Comparison of ENCODE assay signal across 20 cellular contexts in the genomic region with DNA sequence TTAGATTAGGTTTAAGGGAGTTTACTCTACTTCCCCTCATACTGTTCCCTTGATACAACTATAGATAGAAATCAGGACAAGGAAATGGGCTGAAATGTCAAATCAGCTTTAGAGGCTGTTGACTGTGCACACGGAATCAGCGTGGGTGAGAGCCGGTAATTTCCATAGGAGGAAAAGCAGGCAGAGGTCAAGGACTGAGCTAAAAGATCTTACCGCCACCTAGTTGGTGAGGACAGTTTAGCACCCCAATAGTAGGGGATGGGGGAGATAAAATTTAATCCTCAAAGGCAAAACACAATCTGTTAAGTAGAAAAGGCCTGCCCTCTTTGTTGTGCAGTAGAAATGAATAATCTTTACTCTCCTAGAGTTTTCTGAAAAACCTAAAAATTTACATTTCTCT.
DNase-seq lines count a peak whose midpoint lies in the region; ATAC-seq, FAIRE-seq and TF ChIP-seq lines count a peak whose summit lies in the region.
"Had no signal": no experiment of that assay in that cellular context is flagged by ENCODE, and none has a peak within 500 bp of the region (broad histone marks: within the 10 kb centered on the region; RNA-seq: fewer than 3 reads in every experiment).

No MANE protein-coding gene starts in this region.

- TF ChIP-seq CTCF in OCI-LY3 (IDR thresholded peaks at IDR 0.05; ENCODE audit: low read depth, low read length), result peak; percentile 58
- TF ChIP-seq CTCF in endothelial cell (IDR thresholded peaks at IDR 0.05; ENCODE audit: unreplicated experiment), result no peak
- TF ChIP-seq CTCF in progenitor cell of endocrine pancreas (IDR thresholded peaks at IDR 0.05; ENCODE audit: unreplicated experiment), result peak; percentile 33
- TF ChIP-seq CTCF in lower lobe of right lung (IDR thresholded peaks at IDR 0.05), result no peak

- no peaks in the 10 kb centered on the region for H4K20me1 ChIP-seq in OCI-LY3 (ENCODE audit: insufficient read depth, low read length)

- ATAC-seq in GM18511 (IDR thresholded peaks at IDR 0.05; ENCODE audit: unreplicated experiment) (no peak), lower lobe of right lung (no peak)
- ATAC-seq: right cardiac atrium had no signal

- H3K4me3 Mint-ChIP-seq in endothelial cell (ENCODE audit: unreplicated experiment) (no peak overlapping the region), progenitor cell of endocrine pancreas (ENCODE audit: low read depth) (no peak overlapping the region)
- H3K4me3 Mint-ChIP-seq: activated naive CD8-positive, alpha-beta T cell treated with anti-CD3 and anti-CD28 coated beads for 36 hours; activated T-cell treated with anti-CD3 and anti-CD28 coated beads, Interleukin-2, amount 50 U/mL, for 24 hours; CD14-positive monocyte; nephron had no signal

- no peak overlapping the region; the same call in 1 of the 2 replicates for H3K9ac ChIP-seq in OCI-LY3 (ENCODE audit: low read length)
- H3K9ac ChIP-seq: GM23248 had no signal

- no peaks in the 10 kb centered on the region for H3K27me3 ChIP-seq in OCI-LY3 (ENCODE audit: low read depth, low read length)
- H3K27me3 ChIP-seq in small intestine (ENCODE audit: control insufficient read depth in 2 of 2, insufficient read depth in 2 of 2, low read length in 2 of 2), result no peaks in the 10 kb centered on the region
- no peaks in the 10 kb centered on the region for H3K27me3 ChIP-seq in lower lobe of right lung (ENCODE audit: low read depth)

- H3K4me1 ChIP-seq in OCI-LY3 (ENCODE audit: low read length) (peaks cover 6% of the 10 kb centered on the region; the same call in 1 of the 2 replicates), small intestine (ENCODE audit: control insufficient read depth in 2 of 2, insufficient read depth in 1 of 2, low read depth in 1 of 2, low read length in 1 of 2) (no peaks in the 10 kb centered on the region), lower lobe of right lung (no peaks in the 10 kb centered on the region)

- H3K4me3 ChIP-seq in OCI-LY3 (ENCODE audit: low read length) (no peak overlapping the region), small intestine (ENCODE audit: low read depth in 1 of 2, low read length in 2 of 2) (no peak overlapping the region), lower lobe of right lung (no peak overlapping the region)
- H3K4me3 ChIP-seq: GM23248, thoracic aorta had no signal

- H3K27me3 Mint-ChIP-seq in endothelial cell (ENCODE audit: unreplicated experiment) (no peaks in the 10 kb centered on the region), progenitor cell of endocrine pancreas (no peaks in the 10 kb centered on the region)
- H3K27me3 Mint-ChIP-seq: activated naive CD8-positive, alpha-beta T cell treated with anti-CD3 and anti-CD28 coated beads for 36 hours; activated T-cell treated with anti-CD3 and anti-CD28 coated beads, Interleukin-2, amount 50 U/mL, for 24 hours had no signal

- H3K27ac Mint-ChIP-seq in endothelial cell (ENCODE audit: unreplicated experiment), result no peak overlapping the region
- H3K27ac Mint-ChIP-seq in progenitor cell of endocrine pancreas, result no peak overlapping the region
- H3K27ac Mint-ChIP-seq: activated naive CD8-positive, alpha-beta T cell treated with anti-CD3 and anti-CD28 coated beads for 36 hours; activated T-cell treated with anti-CD3 and anti-CD28 coated beads, Interleukin-2, amount 50 U/mL, for 24 hours; CD14-positive monocyte; nephron had no signal

- no peaks in the 10 kb centered on the region for H3K9me3 Mint-ChIP-seq in endothelial cell (ENCODE audit: unreplicated experiment)
- H3K9me3 Mint-ChIP-seq in progenitor cell of endocrine pancreas (ENCODE audit: low read depth), result peaks cover 5% of the 10 kb centered on the region
- H3K9me3 Mint-ChIP-seq: nephron had no signal

- DNase-seq in HPDE6-E6E7 (ENCODE audit: extremely low spot score) (peak; percentile 1), endothelial cell (ENCODE audit: low spot score) (peak; percentile 23), progenitor cell of endocrine pancreas (ENCODE audit: low spot score, unreplicated experiment) (no peak), small intestine (no peak), lower lobe of right lung (no peak)
- DNase-seq: activated naive CD8-positive, alpha-beta T cell treated with anti-CD3 and anti-CD28 coated beads for 36 hours; activated T-cell treated with anti-CD3 and anti-CD28 coated beads, Interleukin-2, amount 50 U/mL, for 24 hours; DND-41; effector CD8-positive, alpha-beta T cell; GM23248; NCI-H2029 treated with DMSO at 0.1 percent for 48 hours; NCI-H774; right cardiac atrium; SHP77 treated with DMSO at 0.1 percent for 48 hours; stimulated activated CD4-positive, alpha-beta T cell treated with anti-CD3 and anti-CD28 coated beads, Interleukin-4, amount 100 ng/mL, for 1 hour had no signal

- H3K4me1 Mint-ChIP-seq in endothelial cell (ENCODE audit: unreplicated experiment), result peaks cover 10% of the 10 kb centered on the region
- peaks cover 7% of the 10 kb centered on the region for H3K4me1 Mint-ChIP-seq in progenitor cell of endocrine pancreas (ENCODE audit: low read depth)
- H3K4me1 Mint-ChIP-seq: activated naive CD8-positive, alpha-beta T cell treated with anti-CD3 and anti-CD28 coated beads for 36 hours; CD14-positive monocyte; nephron had no signal

- no peak overlapping the region for H3K27ac ChIP-seq in OCI-LY3 (ENCODE audit: low read length)
- H3K27ac ChIP-seq in small intestine (ENCODE audit: low read depth in 1 of 2, low read length in 1 of 2), result no peak overlapping the region
- no peak overlapping the region for H3K27ac ChIP-seq in lower lobe of right lung
- H3K27ac ChIP-seq: GM23248, thoracic aorta had no signal

- H2AFZ ChIP-seq in OCI-LY3 (ENCODE audit: low read depth, low read length), result peak overlapping the region; percentile 87
- H2AFZ ChIP-seq: GM23248 had no signal

- FAIRE-seq in small intestine (lab: Jason Lieb, UNC), result no peak

- no peaks in the 10 kb centered on the region for H3K79me2 ChIP-seq in OCI-LY3 (ENCODE audit: low read length)

- no peaks in the 10 kb centered on the region for H3K36me3 ChIP-seq in OCI-LY3 (replicated peaks; ENCODE audit: low read depth, low read length)
- H3K36me3 ChIP-seq in small intestine (ENCODE audit: control insufficient read depth in 2 of 2, insufficient read depth in 2 of 2, low read length in 2 of 2), result no peaks in the 10 kb centered on the region
- no peaks in the 10 kb centered on the region for H3K36me3 ChIP-seq in lower lobe of right lung
- H3K36me3 ChIP-seq: thoracic aorta had no signal

- no peaks in the 10 kb centered on the region for H3K9me3 ChIP-seq in OCI-LY3 (ENCODE audit: insufficient read depth, low read length)
- H3K9me3 ChIP-seq in small intestine (ENCODE audit: control insufficient read depth, low read depth), result no peaks in the 10 kb centered on the region
- no peaks in the 10 kb centered on the region for H3K9me3 ChIP-seq in lower lobe of right lung
- H3K9me3 ChIP-seq: thoracic aorta had no signal

- WGBS in small intestine, 3 donors, result 47 to 69% (median 54%) methylated on average over 4 of the region's 4 CpGs

- intact Hi-C loops in lower lobe of right lung (cut with DNase I), result no loop called here

- H3K36me3 Mint-ChIP-seq in endothelial cell (ENCODE audit: low read depth, unreplicated experiment) (no peaks in the 10 kb centered on the region), progenitor cell of endocrine pancreas (ENCODE audit: insufficient read depth) (no peaks in the 10 kb centered on the region)
- H3K36me3 Mint-ChIP-seq: activated naive CD8-positive, alpha-beta T cell treated with anti-CD3 and anti-CD28 coated beads for 36 hours; CD14-positive monocyte had no signal

- H3K4me2 ChIP-seq in OCI-LY3 (ENCODE audit: low read length), result peak overlapping the region; percentile 58

Comparison
In these comparisons a context has a peak if more than half of its experiments do, and no peak if none do; other contexts are left out.
1. DNase-seq: peak in HPDE6-E6E7 (single experiment) and endothelial cell (single experiment); none in progenitor cell of endocrine pancreas (single experiment), small intestine (single experiment) and lower lobe of right lung (single experiment).
2. CTCF ChIP-seq: peak in OCI-LY3 (single experiment) and progenitor cell of endocrine pancreas (single experiment); none in endothelial cell (single experiment) and lower lobe of right lung (single experiment).